ENCODE assay signal across 36 cellular contexts in the genomic region with DNA sequence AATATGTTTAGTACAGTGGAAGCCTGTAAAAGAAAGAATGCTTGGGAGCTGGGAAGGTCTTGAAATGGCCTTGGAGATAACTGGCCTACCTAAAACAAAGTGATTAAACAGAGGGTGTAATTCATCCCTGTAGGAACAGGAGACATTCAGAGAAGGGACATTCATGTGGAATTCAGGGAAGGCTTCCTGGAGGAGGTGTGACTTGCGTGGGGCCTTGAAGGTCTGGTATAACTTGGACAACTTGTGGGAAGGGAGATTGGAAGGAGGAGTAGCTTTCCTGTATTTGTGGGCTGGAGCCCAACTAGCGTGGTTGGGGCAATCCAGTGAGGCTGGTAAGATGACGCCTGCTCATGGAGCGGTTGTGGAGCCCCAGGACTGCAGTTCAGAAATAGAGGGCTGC. TPM values are rescaled to one million over a fixed set of nuclear protein-coding genes. Genes with fewer than 3 reads are reported as not detected.
"Had no signal": no experiment of that assay in that cellular context is flagged by ENCODE, and none has a peak within 500 bp of the region (broad histone marks: within the 10 kb centered on the region; RNA-seq: fewer than 3 reads in every experiment).

No MANE protein-coding gene starts in this region.

- H3K9me3 Mint-ChIP-seq: activated B cell treated with CpG ODN at 0.5 μM for 24 hours; activated CD4-positive, alpha-beta memory T cell treated with anti-CD3 and anti-CD28 coated beads for 36 hours; activated CD4-positive, alpha-beta T cell treated with anti-CD3 and anti-CD28 coated beads, Interleukin-2, amount 10 ng/mL, durations not matched to agents 24 days and 14 days; activated CD8-positive, alpha-beta T cell treated with anti-CD3 and anti-CD28 coated beads for 36 hours; activated naive CD4-positive, alpha-beta T cell treated with anti-CD3 and anti-CD28 coated beads for 36 hours; activated naive CD4-positive, alpha-beta T cell treated with anti-CD3 and anti-CD28 coated beads, Interleukin-2, amount 50 U/mL, for 72 hours; activated naive CD8-positive, alpha-beta T cell treated with anti-CD3 and anti-CD28 coated beads for 36 hours; activated T-cell treated with anti-CD3 and anti-CD28 coated beads, Interleukin-2, amount 50 U/mL, for 4 hours; activated T-cell treated with anti-CD3 and anti-CD28 coated beads, Interleukin-2, amount 50 U/mL, for 72 hours; activated T-helper 1 cell treated with anti-CD3 and anti-CD28 coated beads, Interleukin-12 subunit alpha, Interleukin-12 subunit beta, Interleukin-2, Interleukin-4 antibody, amounts not matched to agents 30 ng/mL and 10 ng/mL and 1 ng/mL, durations not matched to agents 14 hours and 24 hours and 36 hours; activated T-helper 17 cell treated with anti-CD3 and anti-CD28 coated beads, Interleukin-2, amount 50 U/mL, for 72 hours; T-helper 1 cell treated with Interleukin-12 subunit alpha and Interleukin-12 subunit beta and Interleukin-4 antibody, amounts not matched to agents 30 μg/mL and 1 μg/mL, for 36 hours; T-helper 2 cell treated with Interferon-gamma antibody and Interleukin-4, amounts not matched to agents 5 μg/mL and 100 μg/mL, for 36 hours had no signal

- FAIRE-seq: astrocyte, TTC549 had no signal

- H3K36me3 ChIP-seq: adrenal gland, brain microvascular endothelial cell, breast epithelium had no signal

- H3K9me3 ChIP-seq: adrenal gland, body of pancreas had no signal

- H3K4me3 ChIP-seq: adrenal gland, body of pancreas, breast epithelium had no signal

- H3K4me1 Mint-ChIP-seq: activated B cell treated with CpG ODN at 0.5 μM for 24 hours; activated CD4-positive, alpha-beta T cell treated with anti-CD3 and anti-CD28 coated beads, Interleukin-2, amount 10 ng/mL, durations not matched to agents 24 days and 14 days; activated naive CD8-positive, alpha-beta T cell treated with anti-CD3 and anti-CD28 coated beads for 36 hours had no signal

- H3K36me3 Mint-ChIP-seq: activated CD4-positive, alpha-beta memory T cell treated with anti-CD3 and anti-CD28 coated beads for 36 hours; activated naive CD4-positive, alpha-beta T cell treated with anti-CD3 and anti-CD28 coated beads, Interleukin-2, amount 50 U/mL, for 72 hours; activated naive CD8-positive, alpha-beta T cell treated with anti-CD3 and anti-CD28 coated beads for 36 hours had no signal

- H3K4me1 ChIP-seq: adrenal gland, breast epithelium had no signal

- ATAC-seq: activated naive CD4-positive, alpha-beta T cell treated with anti-CD3 and anti-CD28 coated beads, Interleukin-2, amount 50 U/mL, for 72 hours; activated T-cell treated with anti-CD3 and anti-CD28 coated beads, Interleukin-2, amount 50 U/mL, for 4 hours; body of pancreas had no signal

- H3K27ac Mint-ChIP-seq: activated B cell treated with CpG ODN at 0.5 μM for 24 hours; activated CD4-positive, alpha-beta memory T cell treated with anti-CD3 and anti-CD28 coated beads for 36 hours; activated CD4-positive, alpha-beta T cell treated with anti-CD3 and anti-CD28 coated beads, Interleukin-2, amount 10 ng/mL, durations not matched to agents 24 days and 14 days; activated CD8-positive, alpha-beta T cell treated with anti-CD3 and anti-CD28 coated beads for 36 hours; activated naive CD4-positive, alpha-beta T cell treated with anti-CD3 and anti-CD28 coated beads for 36 hours; activated naive CD4-positive, alpha-beta T cell treated with anti-CD3 and anti-CD28 coated beads, Interleukin-2, amount 50 U/mL, for 72 hours; activated naive CD8-positive, alpha-beta T cell treated with anti-CD3 and anti-CD28 coated beads for 36 hours; activated T-cell treated with anti-CD3 and anti-CD28 coated beads, Interleukin-2, amount 50 U/mL, for 72 hours; activated T-helper 1 cell treated with anti-CD3 and anti-CD28 coated beads, Interleukin-12 subunit alpha, Interleukin-12 subunit beta, Interleukin-2, Interleukin-4 antibody, amounts not matched to agents 30 ng/mL and 10 ng/mL and 1 ng/mL, durations not matched to agents 14 hours and 24 hours and 36 hours; activated T-helper 17 cell treated with anti-CD3 and anti-CD28 coated beads, Interleukin-2, amount 50 U/mL, for 72 hours; T-helper 1 cell treated with Interleukin-12 subunit alpha and Interleukin-12 subunit beta and Interleukin-4 antibody, amounts not matched to agents 30 μg/mL and 1 μg/mL, for 36 hours; T-helper 2 cell treated with Interferon-gamma antibody and Interleukin-4, amounts not matched to agents 5 μg/mL and 100 μg/mL, for 36 hours had no signal

- H3K27ac ChIP-seq: adrenal gland, body of pancreas, brain microvascular endothelial cell, breast epithelium, VCaP had no signal

- DNase-seq: activated B cell treated with CpG ODN at 0.5 μM for 24 hours; activated CD4-positive, alpha-beta memory T cell treated with anti-CD3 and anti-CD28 coated beads for 36 hours; activated CD4-positive, alpha-beta T cell treated with anti-CD3 and anti-CD28 coated beads for 4 hours; activated CD4-positive, alpha-beta T cell treated with anti-CD3 and anti-CD28 coated beads, Interleukin-2, amount 10 ng/mL, durations not matched to agents 24 days and 14 days; activated CD4-positive, alpha-beta T cell treated with anti-CD3 and anti-CD28 coated beads, Interleukin-2, amount 50 U/mL, for 1 hour; activated CD4-positive, alpha-beta T cell treated with anti-CD3 and anti-CD28 coated beads, Interleukin-2, amount 50 U/mL, for 4 hours; activated CD4-positive, CD25-positive, alpha-beta regulatory T cell treated with anti-CD3 and anti-CD28 coated beads, Interleukin-2, amount 50 U/mL, for 72 hours; activated CD8-positive, alpha-beta memory T cell treated with anti-CD3 and anti-CD28 coated beads, Interleukin-2, amount 50 U/mL, for 4 hours; activated effector memory CD4-positive, alpha-beta T cell treated with anti-CD3 and anti-CD28 coated beads, Interleukin-2, amount 50 U/mL, for 16 hours; activated gamma-delta T cell treated with Interleukin-2 at 50 U/mL for 16 hours; activated naive CD4-positive, alpha-beta T cell; activated naive CD4-positive, alpha-beta T cell treated with anti-CD3 and anti-CD28 coated beads for 36 hours; activated naive CD4-positive, alpha-beta T cell treated with anti-CD3 and anti-CD28 coated beads, Interleukin-2, amount 50 U/mL, for 16 hours; activated naive CD8-positive, alpha-beta T cell treated with anti-CD3 and anti-CD28 coated beads for 36 hours; activated T-cell treated with anti-CD3 and anti-CD28 coated beads for 4 hours; activated T-cell treated with anti-CD3 and anti-CD28 coated beads, Interleukin-2, amount 50 U/mL, for 1 hour; activated T-cell treated with anti-CD3 and anti-CD28 coated beads, Interleukin-2, amount 50 U/mL, for 4 hours; activated T-cell treated with anti-CD3 and anti-CD28 coated beads, Interleukin-2, amount 50 U/mL, for 72 hours; adrenal gland; amniotic stem cell; aorta; body of pancreas; brain microvascular endothelial cell; central memory CD4-positive, alpha-beta T cell; T-helper 9 cell had no signal

- H3K4me3 Mint-ChIP-seq: activated B cell treated with CpG ODN at 0.5 μM for 24 hours; activated CD4-positive, alpha-beta memory T cell treated with anti-CD3 and anti-CD28 coated beads for 36 hours; activated CD4-positive, alpha-beta T cell treated with anti-CD3 and anti-CD28 coated beads, Interleukin-2, amount 10 ng/mL, durations not matched to agents 24 days and 14 days; activated CD8-positive, alpha-beta T cell treated with anti-CD3 and anti-CD28 coated beads for 36 hours; activated naive CD4-positive, alpha-beta T cell treated with anti-CD3 and anti-CD28 coated beads for 36 hours; activated naive CD8-positive, alpha-beta T cell treated with anti-CD3 and anti-CD28 coated beads for 36 hours; activated T-cell treated with anti-CD3 and anti-CD28 coated beads, Interleukin-2, amount 50 U/mL, for 4 hours; activated T-cell treated with anti-CD3 and anti-CD28 coated beads, Interleukin-2, amount 50 U/mL, for 72 hours; activated T-helper 1 cell treated with anti-CD3 and anti-CD28 coated beads, Interleukin-12 subunit alpha, Interleukin-12 subunit beta, Interleukin-2, Interleukin-4 antibody, amounts not matched to agents 30 ng/mL and 10 ng/mL and 1 ng/mL, durations not matched to agents 14 hours and 24 hours and 36 hours; activated T-helper 17 cell treated with anti-CD3 and anti-CD28 coated beads, Interleukin-2, amount 50 U/mL, for 72 hours; T-helper 1 cell treated with Interleukin-12 subunit alpha and Interleukin-12 subunit beta and Interleukin-4 antibody, amounts not matched to agents 30 μg/mL and 1 μg/mL, for 36 hours; T-helper 2 cell treated with Interferon-gamma antibody and Interleukin-4, amounts not matched to agents 5 μg/mL and 100 μg/mL, for 36 hours had no signal

RNA-seq across cellular contexts. Expression of gene TMEM132B, which starts 35.4 kb away (rescaled TPM):
- total RNA-seq: activated B cell treated with CpG ODN at 0.5 μM for 24 hours; activated CD4-positive, alpha-beta memory T cell treated with anti-CD3 and anti-CD28 coated beads for 36 hours; activated CD4-positive, alpha-beta T cell treated with anti-CD3 and anti-CD28 coated beads, Interleukin-2, amount 10 ng/mL, durations not matched to agents 24 days and 14 days; activated CD8-positive, alpha-beta memory T cell treated with anti-CD3 and anti-CD28 coated beads for 36 hours; activated CD8-positive, alpha-beta T cell treated with anti-CD3 and anti-CD28 coated beads for 36 hours; activated naive CD4-positive, alpha-beta T cell treated with anti-CD3 and anti-CD28 coated beads for 36 hours; activated naive CD4-positive, alpha-beta T cell treated with anti-CD3 and anti-CD28 coated beads, Interleukin-2, amount 50 U/mL, for 72 hours; activated naive CD8-positive, alpha-beta T cell treated with anti-CD3 and anti-CD28 coated beads for 36 hours; activated T-cell treated with anti-CD3 and anti-CD28 coated beads, Interleukin-2, amount 50 U/mL, for 72 hours; activated T-helper 1 cell treated with anti-CD3 and anti-CD28 coated beads, Interleukin-12 subunit alpha, Interleukin-12 subunit beta, Interleukin-2, Interleukin-4 antibody, amounts not matched to agents 30 ng/mL and 10 ng/mL and 1 ng/mL, durations not matched to agents 14 hours and 24 hours and 36 hours; activated T-helper 17 cell treated with anti-CD3 and anti-CD28 coated beads, Interleukin-2, amount 50 U/mL, for 72 hours had no signal
